ENCODE assay signal across 10 cellular contexts in the genomic region with DNA sequence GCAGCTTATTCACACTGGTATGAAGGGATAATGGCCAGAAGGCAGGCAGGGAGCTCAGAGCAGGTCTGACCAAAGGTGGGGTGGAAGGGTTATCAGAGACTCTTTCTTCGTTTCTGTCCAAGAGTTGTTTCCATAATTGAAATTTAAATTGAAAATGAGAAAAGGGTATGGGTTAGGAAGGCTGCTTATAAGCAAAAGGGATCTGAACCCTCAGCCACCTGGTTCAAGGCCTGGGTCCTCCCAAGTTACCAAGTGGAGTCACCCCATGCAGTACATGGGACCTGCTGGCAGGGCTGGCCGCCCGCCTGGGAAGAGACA. TPM values are rescaled to one million over a fixed set of nuclear protein-coding genes. Genes with fewer than 3 reads are reported as not detected.
DNase-seq lines count a peak whose midpoint lies in the region; ATAC-seq and TF ChIP-seq lines count a peak whose summit lies in the region.
"Had no signal": no experiment of that assay in that cellular context is flagged by ENCODE, and none has a peak within 500 bp of the region (broad histone marks: within the 10 kb centered on the region; RNA-seq: fewer than 3 reads in every experiment).

No MANE protein-coding gene starts in this region.

- H3K36me3 ChIP-seq in lower lobe of right lung, result no peaks in the 10 kb centered on the region
- no peaks in the 10 kb centered on the region for H3K36me3 ChIP-seq in thoracic aorta

- no peak for ATAC-seq in activated T-cell treated with anti-CD3 and anti-CD28 coated beads, Interleukin-2, amount 50 U/mL, for 72 hours (replicated peaks in 1 of 2)
- no peak for ATAC-seq in activated T-helper 17 cell treated with anti-CD3 and anti-CD28 coated beads, Interleukin-2, amount 50 U/mL, for 72 hours (replicated peaks)
- no peak for ATAC-seq in lower lobe of right lung
- ATAC-seq in thoracic aorta (ENCODE audit: insufficient number of reproducible peaks, low FRiP score, low read depth), result no peak
- no peak for ATAC-seq in HG03565 (IDR thresholded peaks at IDR 0.05; ENCODE audit: unreplicated experiment)

- intact Hi-C loops in lower lobe of right lung (cut with DNase I), result no loop called here

- H3K4me1 ChIP-seq in lower lobe of right lung, result peaks cover 67% of the 10 kb centered on the region
- peaks cover 38 to 74% of the 10 kb centered on the region in 2 donors for H3K4me1 ChIP-seq in thoracic aorta (ENCODE audit: control insufficient read depth in 1 of 2, low read depth in 2 of 2)

- H3K27me3 Mint-ChIP-seq in activated T-cell treated with anti-CD3 and anti-CD28 coated beads, Interleukin-2, amount 50 U/mL, for 72 hours (ENCODE audit: low read depth), result no peaks in the 10 kb centered on the region
- H3K27me3 Mint-ChIP-seq in activated T-helper 17 cell treated with anti-CD3 and anti-CD28 coated beads, Interleukin-2, amount 50 U/mL, for 72 hours, result no peaks in the 10 kb centered on the region

- H3K4me1 Mint-ChIP-seq in activated T-cell treated with anti-CD3 and anti-CD28 coated beads, Interleukin-2, amount 50 U/mL, for 72 hours (ENCODE audit: low read depth), result peaks cover 100% of the 10 kb centered on the region
- peaks cover 50% of the 10 kb centered on the region for H3K4me1 Mint-ChIP-seq in activated T-helper 17 cell treated with anti-CD3 and anti-CD28 coated beads, Interleukin-2, amount 50 U/mL, for 72 hours

- H3K27ac ChIP-seq in lower lobe of right lung (peak overlapping the region; percentile 41), thoracic aorta (peak overlapping the region; percentile 83 to 94)

- H3K9me3 ChIP-seq in lower lobe of right lung, result no peaks in the 10 kb centered on the region
- H3K9me3 ChIP-seq in thoracic aorta, result no peaks in the 10 kb centered on the region

- H3K27ac Mint-ChIP-seq in activated T-cell treated with anti-CD3 and anti-CD28 coated beads, Interleukin-2, amount 50 U/mL, for 72 hours, result peak overlapping the region; percentile 90
- H3K27ac Mint-ChIP-seq in activated T-helper 17 cell treated with anti-CD3 and anti-CD28 coated beads, Interleukin-2, amount 50 U/mL, for 72 hours, result peak overlapping the region; percentile 86

- no peak for DNase-seq in activated T-cell treated with anti-CD3 and anti-CD28 coated beads, Interleukin-2, amount 50 U/mL, for 72 hours
- no peak for DNase-seq in activated T-cell treated with anti-CD3 and anti-CD28 coated beads, Interleukin-2, amount 50 U/mL, for 48 hours
- DNase-seq in lower lobe of right lung (no peak), thoracic aorta (ENCODE audit: low spot score) (no peak), dermis blood vessel endothelial cell (no peak), occipital lobe (lab: John Stamatoyannopoulos, UW) (no peak)
- DNase-seq: activated CD4-positive, alpha-beta T cell treated with anti-CD3 and anti-CD28 coated beads, Interleukin-2, amount 50 U/mL, for 4 hours; cortex of kidney had no signal

- no peaks in the 10 kb centered on the region for H3K9me3 Mint-ChIP-seq in activated T-cell treated with anti-CD3 and anti-CD28 coated beads, Interleukin-2, amount 50 U/mL, for 72 hours
- H3K9me3 Mint-ChIP-seq in activated T-helper 17 cell treated with anti-CD3 and anti-CD28 coated beads, Interleukin-2, amount 50 U/mL, for 72 hours, result no peaks in the 10 kb centered on the region

- H3K4me3 ChIP-seq in lower lobe of right lung (no peak overlapping the region), thoracic aorta (no peak overlapping the region)

- peaks cover 2 to 22% of the 10 kb centered on the region in 2 donors for H3K36me3 Mint-ChIP-seq in activated T-cell treated with anti-CD3 and anti-CD28 coated beads, Interleukin-2, amount 50 U/mL, for 72 hours (ENCODE audit: insufficient read depth in 2 of 2)
- H3K36me3 Mint-ChIP-seq in activated T-helper 17 cell treated with anti-CD3 and anti-CD28 coated beads, Interleukin-2, amount 50 U/mL, for 72 hours (ENCODE audit: low read depth), result peaks cover 5% of the 10 kb centered on the region

- H3K27me3 ChIP-seq in lower lobe of right lung (ENCODE audit: low read depth), result no peaks in the 10 kb centered on the region
- no peaks in the 10 kb centered on the region for H3K27me3 ChIP-seq in thoracic aorta (replicated peaks; ENCODE audit: insufficient read depth)

- peak overlapping the region; percentile 70 to 90 for H3K4me3 Mint-ChIP-seq in activated T-cell treated with anti-CD3 and anti-CD28 coated beads, Interleukin-2, amount 50 U/mL, for 72 hours
- H3K4me3 Mint-ChIP-seq in activated T-helper 17 cell treated with anti-CD3 and anti-CD28 coated beads, Interleukin-2, amount 50 U/mL, for 72 hours, result peak overlapping the region; percentile 96

- TF ChIP-seq CTCF in lower lobe of right lung (IDR thresholded peaks at IDR 0.05), result no peak
- TF ChIP-seq CTCF in thoracic aorta (IDR thresholded peaks at IDR 0.05), result no peak

RNA-seq across cellular contexts. Expression of gene EEIG1, which starts 17.8 kb away (rescaled TPM):
- total RNA-seq in activated T-cell treated with anti-CD3 and anti-CD28 coated beads, Interleukin-2, amount 50 U/mL, for 72 hours, result 10 to 100 TPM; 59.2 to 75.1 TPM
- total RNA-seq in activated T-helper 17 cell treated with anti-CD3 and anti-CD28 coated beads, Interleukin-2, amount 50 U/mL, for 72 hours, result 10 to 100 TPM; 29.6 to 37.8 TPM
- total RNA-seq in lower lobe of right lung (36.0 TPM), thoracic aorta (10 to 100 TPM; 20.4 to 26.5 TPM), dermis blood vessel endothelial cell (8.3 and 34.4 TPM in 2 replicates), occipital lobe (2.7 TPM)

RNA-seq across cellular contexts. Expression of gene DPM2, which starts 25.3 kb away (rescaled TPM):
- 10 to 100 TPM; 44.2 to 51.1 TPM for total RNA-seq in activated T-cell treated with anti-CD3 and anti-CD28 coated beads, Interleukin-2, amount 50 U/mL, for 72 hours
- total RNA-seq in activated T-helper 17 cell treated with anti-CD3 and anti-CD28 coated beads, Interleukin-2, amount 50 U/mL, for 72 hours, result 10 to 100 TPM; 29.4 to 54.5 TPM
- 33.7 TPM for total RNA-seq in lower lobe of right lung
- total RNA-seq in thoracic aorta, result 10 to 100 TPM; 18.8 to 26.0 TPM
- 8.5 and 9.9 TPM in 2 replicates for total RNA-seq in dermis blood vessel endothelial cell
- 11.4 TPM for total RNA-seq in occipital lobe

RNA-seq across cellular contexts. Expression of gene PIP5KL1, which starts 32.4 kb away (rescaled TPM):
- 1 to 10 TPM; 4.4 to 6.4 TPM for total RNA-seq in activated T-cell treated with anti-CD3 and anti-CD28 coated beads, Interleukin-2, amount 50 U/mL, for 72 hours
- total RNA-seq in activated T-helper 17 cell treated with anti-CD3 and anti-CD28 coated beads, Interleukin-2, amount 50 U/mL, for 72 hours, result 1 to 10 TPM; 2.6 to 3.7 TPM
- 11.5 TPM for total RNA-seq in lower lobe of right lung
- 1 to 10 TPM; 6.0 to 8.8 TPM for total RNA-seq in thoracic aorta
- total RNA-seq in dermis blood vessel endothelial cell, result 0.51 and 0.70 TPM in 2 replicates
- total RNA-seq in occipital lobe, result 1.4 TPM

RNA-seq across cellular contexts. Expression of gene ST6GALNAC4, which starts 46.2 kb away (rescaled TPM):
- total RNA-seq in activated T-cell treated with anti-CD3 and anti-CD28 coated beads, Interleukin-2, amount 50 U/mL, for 72 hours, result 10 to 100 TPM; 28.1 to 30.5 TPM
- total RNA-seq in activated T-helper 17 cell treated with anti-CD3 and anti-CD28 coated beads, Interleukin-2, amount 50 U/mL, for 72 hours, result 10 to 100 TPM; 19.6 to 19.8 TPM
- total RNA-seq in lower lobe of right lung, result 45.6 TPM
- total RNA-seq in thoracic aorta, result 10 to 100 TPM; 45.0 to 61.2 TPM
- 50.0 and 98.0 TPM in 2 replicates for total RNA-seq in dermis blood vessel endothelial cell
- 10.5 TPM for total RNA-seq in occipital lobe
